In genomic region chr13:45950343-45950995, GRCh38 we compare ENCODE assay signal across 19 cellular contexts.
DNase-seq lines count a peak whose midpoint lies in the region; ATAC-seq and TF ChIP-seq lines count a peak whose summit lies in the region.
"Had no signal": no experiment of that assay in that cellular context is flagged by ENCODE, and none has a peak within 500 bp of the region (broad histone marks: within the 10 kb centered on the region; RNA-seq: fewer than 3 reads in every experiment).

No MANE protein-coding gene starts in this region.

- DNase-seq in SKM-1 treated with dmso at 0.1 percent for 144 hours (lab: John Stamatoyannopoulos, UW; ENCODE audit: unreplicated experiment) (peak; percentile 21), SKM-1 (lab: John Stamatoyannopoulos, UW; ENCODE audit: unreplicated experiment) (no peak), T-cell (peak in 1 of 34 experiments; percentile 19), renal cortical epithelial cell (ENCODE audit: low read depth) (peak; percentile 22), HuH-7.5 (ENCODE audit: low spot score) (no peak), AG20443 (ENCODE audit: low spot score) (no peak)
- DNase-seq: erythroblast; kidney; NCI-H1105; NCI-H2227 treated with DMSO at 0.1 percent for 48 hours; pancreas; SK-N-SH; stimulated activated naive CD4-positive, alpha-beta T cell had no signal

- H3K4me3 ChIP-seq in gastroesophageal sphincter: no peak overlapping the region
- H3K4me3 ChIP-seq: adrenal gland, hepatocyte, pancreas had no signal

- peak overlapping the region; percentile 4 to 17 for H3K27ac Mint-ChIP-seq in T-cell
- H3K27ac Mint-ChIP-seq: activated T-helper 17 cell treated with anti-CD3 and anti-CD28 coated beads, Interleukin-2, amount 50 U/mL, for 72 hours had no signal

- WGBS in gastroesophageal sphincter (ENCODE audit: low coverage in 1 of 2), 2 donors: 58 to 86% methylated on average over 3 to 4 of the region's 4 CpGs

- no peaks in the 10 kb centered on the region for H3K4me1 Mint-ChIP-seq in T-cell
- H3K4me1 Mint-ChIP-seq: activated T-helper 17 cell treated with anti-CD3 and anti-CD28 coated beads, Interleukin-2, amount 50 U/mL, for 72 hours had no signal

- H3K27me3 ChIP-seq in gastroesophageal sphincter: no peaks in the 10 kb centered on the region
- H3K27me3 ChIP-seq: adrenal gland, hepatocyte, pancreas had no signal

- no peak for TF ChIP-seq CTCF in gastroesophageal sphincter (IDR thresholded peaks at IDR 0.05)

- TF ChIP-seq POLR2A in gastroesophageal sphincter (IDR thresholded peaks at IDR 0.05): no peak

- peaks cover 8% of the 10 kb centered on the region for H3K36me3 Mint-ChIP-seq in T-cell

- no peak for ATAC-seq in T-cell (replicated peaks in 1 of 4)
- peak; percentile 53 for ATAC-seq in gastroesophageal sphincter
- ATAC-seq in HG03045 (IDR thresholded peaks at IDR 0.05; ENCODE audit: unreplicated experiment): no peak
- ATAC-seq: activated T-helper 17 cell treated with anti-CD3 and anti-CD28 coated beads, Interleukin-2, amount 50 U/mL, for 72 hours had no signal

- H3K4me3 Mint-ChIP-seq in T-cell: no peak overlapping the region
- H3K4me3 Mint-ChIP-seq: activated T-helper 17 cell treated with anti-CD3 and anti-CD28 coated beads, Interleukin-2, amount 50 U/mL, for 72 hours had no signal

- no peaks in the 10 kb centered on the region for H3K9me3 ChIP-seq in gastroesophageal sphincter
- H3K9me3 ChIP-seq: adrenal gland, pancreas, SK-N-SH had no signal

- TF ChIP-seq EP300 in gastroesophageal sphincter (IDR thresholded peaks at IDR 0.05): no peak

- H3K27me3 Mint-ChIP-seq in T-cell: no peaks in the 10 kb centered on the region
- H3K27me3 Mint-ChIP-seq: activated T-helper 17 cell treated with anti-CD3 and anti-CD28 coated beads, Interleukin-2, amount 50 U/mL, for 72 hours had no signal

- POLR2A ChIA-PET in T-cell (lab: Charles Lee): no interaction called here

- CTCF ChIA-PET in T-cell (lab: Charles Lee): no interaction called here

- H3K36me3 ChIP-seq in gastroesophageal sphincter: peaks cover 0 to 6% of the 10 kb centered on the region in 2 donors
- H3K36me3 ChIP-seq: adrenal gland, pancreas had no signal

- H3K27ac ChIP-seq in gastroesophageal sphincter: no peak overlapping the region
- H3K27ac ChIP-seq: hepatocyte, VCaP had no signal

- no peaks in the 10 kb centered on the region for H3K4me1 ChIP-seq in gastroesophageal sphincter
- H3K4me1 ChIP-seq: adrenal gland had no signal

- no peaks in the 10 kb centered on the region for H3K9me3 Mint-ChIP-seq in T-cell
- H3K9me3 Mint-ChIP-seq: activated T-helper 17 cell treated with anti-CD3 and anti-CD28 coated beads, Interleukin-2, amount 50 U/mL, for 72 hours had no signal

Comparison
In these comparisons a context has a peak if more than half of its experiments do, and no peak if none do; other contexts are left out.
1. DNase-seq: peak in SKM-1 treated with dmso at 0.1 percent for 144 hours (single experiment) and renal cortical epithelial cell (single experiment); none in SKM-1 (single experiment), HuH-7.5 (single experiment) and AG20443 (single experiment).